25 cellular contexts compared by ENCODE assay signal in genomic region chr12:112374166-112374740, GRCh38.
"Had no signal": no experiment of that assay in that cellular context is flagged by ENCODE, and none has a peak within 500 bp of the region (broad histone marks: within the 10 kb centered on the region; RNA-seq: fewer than 3 reads in every experiment).

No MANE protein-coding gene starts in this region.

- DNase-seq: cerebellar nuclear complex; colonic mucosa; effector CD8-positive, alpha-beta T cell; endodermal cell; foreskin fibroblast; gastrocnemius medialis; left ventricle myocardium superior; natural killer cell; occipital lobe; pancreas; right cardiac atrium; small intestine; stimulated activated CD4-positive, alpha-beta T cell treated with anti-CD3 and anti-CD28 coated beads, Interleukin-15, amount 100 ng/mL, for 24 hours; stimulated activated CD4-positive, alpha-beta T cell treated with anti-CD3 and anti-CD28 coated beads, Interleukin-2, amount 100 ng/mL, for 48 hours; stimulated activated naive CD8-positive, alpha-beta T cell treated with anti-CD3 and anti-CD28 coated beads, Interleukin-15, Interleukin-2, amounts not matched to agents 100 U/mL and 50 U/mL, for 24 hours; substantia nigra; testis; tibial artery; upper lobe of right lung; uterus had no signal

- H3K4me3 Mint-ChIP-seq: dendritic cell treated with granulocyte-macrophage colony-stimulating factor and Interleukin-4, amounts not matched to agents 40 ng/mL and 50 ng/mL, for 4 days; endodermal cell; memory B cell; natural killer cell had no signal

- H3K4me1 ChIP-seq: colonic mucosa, pancreas, testis, upper lobe of right lung, uterus had no signal

- H3K27ac Mint-ChIP-seq: dendritic cell treated with granulocyte-macrophage colony-stimulating factor and Interleukin-4, amounts not matched to agents 40 ng/mL and 50 ng/mL, for 4 days; endodermal cell; memory B cell; natural killer cell had no signal

- ATAC-seq: gastrocnemius medialis; left ventricle myocardium superior; natural killer cell; right cardiac atrium; stimulated activated naive CD8-positive, alpha-beta T cell treated with anti-CD3 and anti-CD28 coated beads, Interleukin-15, Interleukin-2, amounts not matched to agents 100 U/mL and 50 U/mL, for 24 hours; upper lobe of right lung had no signal

- H3K4me3 ChIP-seq: colonic mucosa, gastrocnemius medialis, lung, pancreas, testis, tibial artery, upper lobe of right lung, uterus had no signal

- FAIRE-seq: keratinocyte, pancreas, small intestine had no signal

- H3K9me3 Mint-ChIP-seq: dendritic cell treated with granulocyte-macrophage colony-stimulating factor and Interleukin-4, amounts not matched to agents 40 ng/mL and 50 ng/mL, for 4 days; endodermal cell; memory B cell; natural killer cell had no signal

- H3K36me3 ChIP-seq: colonic mucosa, gastrocnemius medialis, pancreas, tibial artery, upper lobe of right lung, uterus had no signal

- H3K9me3 ChIP-seq: colonic mucosa, gastrocnemius medialis, pancreas, testis, tibial artery, upper lobe of right lung, uterus had no signal

- H3K36me3 Mint-ChIP-seq: natural killer cell had no signal

- H3K27me3 Mint-ChIP-seq: dendritic cell treated with granulocyte-macrophage colony-stimulating factor and Interleukin-4, amounts not matched to agents 40 ng/mL and 50 ng/mL, for 4 days; memory B cell had no signal

- H3K27ac ChIP-seq: colonic mucosa, epithelial cell of prostate, pancreas, testis, tibial artery, upper lobe of right lung, uterus had no signal

- H3K27me3 ChIP-seq: colonic mucosa, gastrocnemius medialis, pancreas, testis, tibial artery, upper lobe of right lung, uterus had no signal
